ENCODE assay signal across 12 cellular contexts in genomic region chr5:1480217-1480616, GRCh38. TPM values are rescaled to one million over a fixed set of nuclear protein-coding genes. Genes with fewer than 3 reads are reported as not detected.
DNase-seq lines count a peak whose midpoint lies in the region; ATAC-seq and TF ChIP-seq lines count a peak whose summit lies in the region.
"Had no signal": no experiment of that assay in that cellular context is flagged by ENCODE, and none has a peak within 500 bp of the region (broad histone marks: within the 10 kb centered on the region; RNA-seq: fewer than 3 reads in every experiment).

No MANE protein-coding gene starts in this region.

- no peaks in the 10 kb centered on the region for H3K4me1 ChIP-seq in left ventricle myocardium inferior
- H3K4me1 ChIP-seq in psoas muscle, result no peaks in the 10 kb centered on the region
- H3K4me1 ChIP-seq: foreskin keratinocyte, SJSA1 had no signal

- ATAC-seq in psoas muscle (peak in 2 of 4 donors; percentile 29 to 35), GM21526 (IDR thresholded peaks at IDR 0.05; ENCODE audit: low FRiP score, unreplicated experiment) (no peak), GM18858 (IDR thresholded peaks at IDR 0.05; ENCODE audit: unreplicated experiment) (no peak), GM18873 (IDR thresholded peaks at IDR 0.05; ENCODE audit: low FRiP score, unreplicated experiment) (no peak)

- H3K4me3 ChIP-seq in left ventricle myocardium inferior, result no peak overlapping the region
- H3K4me3 ChIP-seq in psoas muscle, result no peak overlapping the region
- H3K4me3 ChIP-seq: SJSA1 had no signal

- H3K27ac ChIP-seq in left ventricle myocardium inferior (replicated peaks) (no peak overlapping the region), psoas muscle (no peak overlapping the region)
- H3K27ac ChIP-seq: foreskin keratinocyte, SJSA1 had no signal

- DNase-seq in SKM-1 treated with dmso at 0.1 percent for 144 hours (lab: John Stamatoyannopoulos, UW; ENCODE audit: unreplicated experiment), result peak; percentile 19
- DNase-seq in left ventricle myocardium inferior, result peak; percentile 63
- DNase-seq in psoas muscle, result peak; percentile 47 to 78
- DNase-seq in DMS114 treated with DMSO at 0.1 percent for 48 hours (lab: John Stamatoyannopoulos, UW; ENCODE audit: unreplicated experiment), result no peak
- DNase-seq: foreskin keratinocyte, NCI-H2029 treated with DMSO at 0.1 percent for 48 hours had no signal

- H3K9me3 ChIP-seq in left ventricle myocardium inferior (replicated peaks), result no peaks in the 10 kb centered on the region
- no peaks in the 10 kb centered on the region for H3K9me3 ChIP-seq in psoas muscle
- H3K9me3 ChIP-seq: SJSA1 had no signal

- TF ChIP-seq POLR2A in GM19099 (IDR thresholded peaks at IDR 0.05; ENCODE audit: extremely low read depth, insufficient read length, low read depth), result peak; percentile 3

- intact Hi-C loops in left ventricle myocardium inferior (cut with micrococcal nuclease), result no loop called here
- intact Hi-C loops in psoas muscle (cut with DNase I), result loop anchor here in 1 of 2 donors (10.0 kb wide), 1 partner anchor 125 kb away; no protein-coding TSS in a partner anchor

- 57 to 59% (median 57%) methylated on average over 14 of the region's 14 CpGs for WGBS in psoas muscle, 3 donors

- peaks cover 29% of the 10 kb centered on the region for H3K36me3 ChIP-seq in left ventricle myocardium inferior
- H3K36me3 ChIP-seq in psoas muscle (ENCODE audit: insufficient read depth in 1 of 2, low read depth in 1 of 2), result peaks cover 0 to 5% of the 10 kb centered on the region in 2 donors

- TF ChIP-seq CTCF in left ventricle myocardium inferior (IDR thresholded peaks at IDR 0.05; ENCODE audit: borderline replicate concordance), result no peak
- no peak for TF ChIP-seq CTCF in psoas muscle (IDR thresholded peaks at IDR 0.05)

- H3K27me3 ChIP-seq in left ventricle myocardium inferior (ENCODE audit: low read depth), result no peaks in the 10 kb centered on the region
- no peaks in the 10 kb centered on the region for H3K27me3 ChIP-seq in psoas muscle (ENCODE audit: insufficient read depth in 3 of 3, low read length in 2 of 3)
- H3K27me3 ChIP-seq: foreskin keratinocyte, SJSA1 had no signal

RNA-seq across cellular contexts. Expression of gene SLC6A3, which starts 35.0 kb away (rescaled TPM):
- total RNA-seq in left ventricle myocardium inferior (not detected), psoas muscle (not detected)
- under 1 TPM in 2 of 3 donors, not detected in 1; under 0.01 to 0.01 TPM for polyA plus RNA-seq in psoas muscle
- total RNA-seq: foreskin keratinocyte, HT-29, SJSA1 had no signal
- polyA plus RNA-seq: foreskin keratinocyte had no signal

RNA-seq across cellular contexts. Expression of gene LPCAT1, which starts 43.5 kb away (rescaled TPM):
- total RNA-seq in left ventricle myocardium inferior (11.0 TPM), psoas muscle (1 to 10 TPM; 4.7 to 6.2 (median 6.1) TPM)
- 1 to 10 TPM; 2.4 to 4.2 (median 3.4) TPM for polyA plus RNA-seq in psoas muscle
